ENCODE assay signal across 29 cellular contexts in genomic region chr14:61043506-61043905, GRCh38.
"Had no signal": no experiment of that assay in that cellular context is flagged by ENCODE, and none has a peak within 500 bp of the region (broad histone marks: within the 10 kb centered on the region; RNA-seq: fewer than 3 reads in every experiment).

No MANE protein-coding gene starts in this region.

- H3K79me2 ChIP-seq: parathyroid adenoma had no signal

- H3K27me3 ChIP-seq: neural progenitor cell, ovary, spleen, suprapubic skin, testis, tibial artery, transverse colon, upper lobe of right lung, uterus had no signal

- H3K4me2 ChIP-seq: neural progenitor cell, smooth muscle cell had no signal

- H3K4me1 ChIP-seq: parathyroid adenoma, psoas muscle, spleen, testis, tibial artery, transverse colon, upper lobe of right lung, uterus had no signal

- ATAC-seq: naive thymus-derived CD8-positive, alpha-beta T cell; natural killer cell treated with Interleukin-12 subunit alpha and Interleukin-12 subunit beta and Interleukin-15 and Interleukin-18, amount 100 ng/mL, for 72 hours; psoas muscle; right cardiac atrium; sciatic nerve; stimulated activated memory B cell treated with anti-CD40 and anti-IgM and Interleukin-4, amounts not matched to agents 10 μg/mL and 1 μg/mL and 100 μg/mL, for 72 hours; stimulated activated naive CD8-positive, alpha-beta T cell treated with anti-CD3 and anti-CD28 coated beads, Interleukin-15, amount 100 ng/mL, for 72 hours; stimulated activated naive CD8-positive, alpha-beta T cell treated with anti-CD3 and anti-CD28 coated beads, Interleukin-15, Interleukin-2, amounts not matched to agents 100 U/mL and 50 U/mL, for 24 hours; upper lobe of right lung had no signal

- DNase-seq: naive thymus-derived CD8-positive, alpha-beta T cell; occipital lobe; ovary; posterior cingulate gyrus; psoas muscle; right cardiac atrium; spleen; stimulated activated CD4-positive, alpha-beta T cell treated with anti-CD3 and anti-CD28 coated beads, Interleukin-12 subunit alpha, Interleukin-12 subunit beta, amount 100 ng/mL, for 4 hours; stimulated activated CD4-positive, alpha-beta T cell treated with anti-CD3 and anti-CD28 coated beads, Interleukin-1b, Interleukin-23, amount 100 ng/mL, for 48 hours; stimulated activated CD4-positive, alpha-beta T cell treated with anti-CD3 and anti-CD28 coated beads, Interleukin-4, amount 100 ng/mL, for 1 hour; stimulated activated CD4-positive, alpha-beta T cell treated with anti-CD3 and anti-CD28 coated beads, Interleukin-4, amount 100 ng/mL, for 4 hours; stimulated activated CD8-positive, alpha-beta memory T cell treated with anti-CD3 and anti-CD28 coated beads, Interleukin-4, amount 100 ng/mL, for 48 hours; stimulated activated naive CD4-positive, alpha-beta T cell; stimulated activated naive CD8-positive, alpha-beta T cell treated with anti-CD3 and anti-CD28 coated beads, Interleukin-15, amount 100 ng/mL, for 72 hours; stimulated activated naive CD8-positive, alpha-beta T cell treated with anti-CD3 and anti-CD28 coated beads, Interleukin-15, Interleukin-2, amounts not matched to agents 100 U/mL and 50 U/mL, for 24 hours; substantia nigra; testis; tibial artery; transverse colon; upper lobe of right lung; uterus had no signal

- H3K36me3 ChIP-seq: neural progenitor cell, ovary, tibial artery, transverse colon, upper lobe of right lung, uterus had no signal

- H3K9me3 ChIP-seq: ovary, psoas muscle, spleen, suprapubic skin, testis, tibial artery, transverse colon, upper lobe of right lung, uterus had no signal

- H3K27ac ChIP-seq: neural progenitor cell, ovary, parathyroid adenoma, psoas muscle, skin epidermis, spleen, suprapubic skin, testis, tibial artery, transverse colon, upper lobe of right lung, uterus had no signal

- H2AFZ ChIP-seq: neural progenitor cell, parathyroid adenoma had no signal

- H3K9ac ChIP-seq: neural progenitor cell, parathyroid adenoma had no signal

- H3K4me3 ChIP-seq: neural progenitor cell, ovary, psoas muscle, skin epidermis, smooth muscle cell, spleen, suprapubic skin, testis, tibial artery, transverse colon, upper lobe of right lung, uterus had no signal
